In genomic region chr15:45179221-45179985, GRCh38 we compare ENCODE assay signal across 8 cellular contexts. TPM values are rescaled to one million over a fixed set of nuclear protein-coding genes. Genes with fewer than 3 reads are reported as not detected.
DNase-seq lines count a peak whose midpoint lies in the region; ATAC-seq and TF ChIP-seq lines count a peak whose summit lies in the region.

No MANE protein-coding gene starts in this region.

- no peak overlapping the region for H3K4me3 Mint-ChIP-seq in CD14-positive monocyte
- no peak overlapping the region for H3K4me3 Mint-ChIP-seq in activated CD4-positive, alpha-beta memory T cell treated with anti-CD3 and anti-CD28 coated beads, Interleukin-2, amount 10 ng/mL, durations not matched to agents 7 days and 5 days

- POLR2A ChIA-PET in activated CD4-positive, alpha-beta memory T cell treated with anti-CD3 and anti-CD28 coated beads, Interleukin-2, amount 10 ng/mL, durations not matched to agents 7 days and 5 days (lab: Charles Lee) = interaction anchor here (1.3 to 3.5 kb wide), 7 partner anchors 8 to 223 kb away, joined by 3 to 17 read pairs (median 5); a partner anchor contains a TSS

- DNase-seq in CD14-positive monocyte (ENCODE audit: low spot score) = no peak
- DNase-seq in HT-29 (ENCODE audit: low spot score) = peak; percentile 92
- DNase-seq in activated CD4-positive, alpha-beta memory T cell treated with anti-CD3 and anti-CD28 coated beads, Interleukin-2, amount 10 ng/mL, durations not matched to agents 7 days and 5 days = peak; percentile 44
- peak; percentile 11 for DNase-seq in fibroblast of villous mesenchyme (ENCODE audit: low read depth)
- DNase-seq in stimulated activated CD4-positive, alpha-beta T cell treated with anti-CD3 and anti-CD28 coated beads, Interleukin-2, amount 100 ng/mL, for 48 hours = peak; percentile 31 to 43
- DNase-seq in putamen (ENCODE audit: low spot score) = no peak
- DNase-seq in omental fat pad (ENCODE audit: low spot score) = no peak

- peaks cover 22% of the 10 kb centered on the region for H3K4me1 Mint-ChIP-seq in CD14-positive monocyte
- H3K4me1 Mint-ChIP-seq in activated CD4-positive, alpha-beta memory T cell treated with anti-CD3 and anti-CD28 coated beads, Interleukin-2, amount 10 ng/mL, durations not matched to agents 7 days and 5 days = peaks cover 12% of the 10 kb centered on the region

- intact Hi-C loops in CD14-positive monocyte (cut with micrococcal nuclease) = loop anchor here in 1 of 2 donors (10.0 kb wide), 1 partner anchor 85 kb away; no protein-coding TSS in a partner anchor

- CTCF ChIA-PET in activated CD4-positive, alpha-beta memory T cell treated with anti-CD3 and anti-CD28 coated beads, Interleukin-2, amount 10 ng/mL, durations not matched to agents 7 days and 5 days (lab: Charles Lee) = interaction anchor here (0.8 to 3.5 kb wide), 11 partner anchors 8 to 526 kb away, joined by 3 to 19 read pairs (median 5); no protein-coding TSS in a partner anchor

- H3K4me3 ChIP-seq in fibroblast of villous mesenchyme (ENCODE audit: low read depth, low read length) = no peak overlapping the region

- H3K27me3 Mint-ChIP-seq in CD14-positive monocyte (ENCODE audit: low read depth in 3 of 3) = peaks cover 0 to 8% (median 0%) of the 10 kb centered on the region in 3 donors
- no peaks in the 10 kb centered on the region for H3K27me3 Mint-ChIP-seq in activated CD4-positive, alpha-beta memory T cell treated with anti-CD3 and anti-CD28 coated beads, Interleukin-2, amount 10 ng/mL, durations not matched to agents 7 days and 5 days

- no peak overlapping the region for H3K27ac Mint-ChIP-seq in CD14-positive monocyte
- no peak overlapping the region for H3K27ac Mint-ChIP-seq in activated CD4-positive, alpha-beta memory T cell treated with anti-CD3 and anti-CD28 coated beads, Interleukin-2, amount 10 ng/mL, durations not matched to agents 7 days and 5 days

- no peak for ATAC-seq in omental fat pad (ENCODE audit: low FRiP score)
- ATAC-seq in HG03025 (IDR thresholded peaks at IDR 0.05; ENCODE audit: low FRiP score, unreplicated experiment) = no peak

- TF ChIP-seq CTCF in CD14-positive monocyte (IDR thresholded peaks at IDR 0.05) (peak; percentile 64), fibroblast of villous mesenchyme (IDR thresholded peaks at IDR 0.05; ENCODE audit: insufficient read depth, low read depth, low read length) (peak; percentile 47), omental fat pad (IDR thresholded peaks at IDR 0.05) (peak in 1 of 3 donors; percentile 0)

- H3K36me3 Mint-ChIP-seq in CD14-positive monocyte = no peaks in the 10 kb centered on the region
- no peaks in the 10 kb centered on the region for H3K36me3 Mint-ChIP-seq in activated CD4-positive, alpha-beta memory T cell treated with anti-CD3 and anti-CD28 coated beads, Interleukin-2, amount 10 ng/mL, durations not matched to agents 7 days and 5 days (ENCODE audit: low read depth)

- H3K9me3 Mint-ChIP-seq in CD14-positive monocyte = peaks cover 0 to 2% (median 0%) of the 10 kb centered on the region in 7 donors
- no peaks in the 10 kb centered on the region for H3K9me3 Mint-ChIP-seq in activated CD4-positive, alpha-beta memory T cell treated with anti-CD3 and anti-CD28 coated beads, Interleukin-2, amount 10 ng/mL, durations not matched to agents 7 days and 5 days

RNA-seq across cellular contexts. Expression of gene SHF, which starts 8.4 kb away (rescaled TPM):
- polyA plus RNA-seq in CD14-positive monocyte = under 1 TPM; 0.58 to 0.70 TPM
- total RNA-seq in HT-29 (2014; rRNA removed; shearing (Covaris generic)) = 8.6 and 11.2 TPM in 2 replicates
- total RNA-seq in activated CD4-positive, alpha-beta memory T cell treated with anti-CD3 and anti-CD28 coated beads, Interleukin-2, amount 10 ng/mL, durations not matched to agents 7 days and 5 days = 1 to 10 TPM; 1.7 to 2.0 TPM
- 2.3 and 2.6 TPM in 2 replicates for total RNA-seq in fibroblast of villous mesenchyme
- total RNA-seq in omental fat pad = 10 to 100 TPM in 1 of 4 donors, 1 to 10 TPM in 3; 1.9 to 10.5 (median 3.7) TPM

RNA-seq across cellular contexts. Expression of gene DUOX1, which starts 49.6 kb away (rescaled TPM):
- under 1 TPM in 1 of 2 donors, not detected in 1; 0.22 TPM for polyA plus RNA-seq in CD14-positive monocyte
- 1.5 and 3.1 TPM in 2 replicates for total RNA-seq in HT-29 (2014; rRNA removed; shearing (Covaris generic))
- under 1 TPM in 1 of 2 experiments, not detected in 1; 0.08 TPM for total RNA-seq in activated CD4-positive, alpha-beta memory T cell treated with anti-CD3 and anti-CD28 coated beads, Interleukin-2, amount 10 ng/mL, durations not matched to agents 7 days and 5 days
- not detected in 2 replicates for total RNA-seq in fibroblast of villous mesenchyme
- 1 to 10 TPM; 1.4 to 6.9 (median 2.0) TPM for total RNA-seq in omental fat pad

RNA-seq across cellular contexts. Expression of gene DUOXA1, which starts 49.7 kb away (rescaled TPM):
- polyA plus RNA-seq in CD14-positive monocyte = not detected
- total RNA-seq in HT-29 (2014; rRNA removed; shearing (Covaris generic)) = 0.23 and 0.26 TPM in 2 replicates
- not detected for total RNA-seq in activated CD4-positive, alpha-beta memory T cell treated with anti-CD3 and anti-CD28 coated beads, Interleukin-2, amount 10 ng/mL, durations not matched to agents 7 days and 5 days
- total RNA-seq in fibroblast of villous mesenchyme = not detected in 2 replicates
- 1 to 10 TPM in 3 of 4 donors, under 1 TPM in 1; 0.95 to 1.9 (median 1.4) TPM for total RNA-seq in omental fat pad

Comparison
In these comparisons a context has a peak if more than half of its experiments do, and no peak if none do; other contexts are left out.
1. DNase-seq: peak in HT-29 (single experiment), activated CD4-positive, alpha-beta memory T cell treated with anti-CD3 and anti-CD28 coated beads, Interleukin-2, amount 10 ng/mL, durations not matched to agents 7 days and 5 days (single experiment), fibroblast of villous mesenchyme (single experiment) and stimulated activated CD4-positive, alpha-beta T cell treated with anti-CD3 and anti-CD28 coated beads, Interleukin-2, amount 100 ng/mL, for 48 hours (2 of 2); none in CD14-positive monocyte (single experiment), putamen (single experiment) and omental fat pad (single experiment).